In genomic region chr1:150577557-150578277, GRCh38 we compare ENCODE assay signal across 1 cellular context.
TF ChIP-seq lines count a peak whose summit lies in the region.

No MANE protein-coding gene starts in this region.

TF ChIP-seq in GM12878, 131 proteins besides CTCF, POLR2A, EP300 and RAD21:
- TF ChIP-seq SMAD1 (IDR thresholded peaks at IDR 0.05; ENCODE audit: low read depth, partially characterized antibody) = peak; percentile 22
- TF ChIP-seq SIX5 (IDR thresholded peaks at IDR 0.05; ENCODE audit: low read depth, low read length, severe bottlenecking) = no peak
- TF ChIP-seq CBFB (IDR thresholded peaks at IDR 0.05; ENCODE audit: low read depth) = 0 out of 2 replicates have a peak, but pooled peaks have one; percentile 28
